In the genomic region with DNA sequence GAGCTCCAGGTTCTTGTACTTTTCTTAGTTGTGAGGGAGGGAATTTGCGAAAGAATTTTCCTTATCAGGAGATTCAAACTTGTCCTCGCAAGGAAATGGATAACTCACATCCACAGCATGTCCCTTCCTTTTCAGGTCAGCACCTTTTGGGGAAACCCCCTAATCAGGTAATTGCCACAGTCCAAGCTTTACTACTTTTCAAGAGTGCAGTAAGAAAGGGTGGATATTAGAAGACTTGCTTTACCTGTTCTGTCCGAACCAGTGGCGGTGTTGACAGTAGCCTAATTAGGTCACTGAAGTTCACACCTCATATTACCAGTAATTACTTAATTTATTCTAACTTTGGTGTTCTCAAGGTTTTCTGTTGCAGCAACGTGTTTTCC, we compare ENCODE assay signal across 9 cellular contexts. TPM values are rescaled to one million over a fixed set of nuclear protein-coding genes. Genes with fewer than 3 reads are reported as not detected.
DNase-seq lines count a peak whose midpoint lies in the region; ATAC-seq and TF ChIP-seq lines count a peak whose summit lies in the region.
"Had no signal": no experiment of that assay in that cellular context is flagged by ENCODE, and none has a peak within 500 bp of the region (broad histone marks: within the 10 kb centered on the region; RNA-seq: fewer than 3 reads in every experiment).

No MANE protein-coding gene starts in this region.

- DNase-seq in Caco-2 = no peak
- no peak for DNase-seq in astrocyte of the cerebellum (ENCODE audit: low read depth)
- no peak for DNase-seq in type B pancreatic cell (ENCODE audit: extremely low spot score, unreplicated experiment)
- no peak for DNase-seq in inferior parietal cortex (ENCODE audit: extremely low spot score)
- DNase-seq in EL = no peak

- in situ Hi-C loops in astrocyte of the cerebellum (cut with HindIII; ENCODE audit: low sequenced_read_pairs) = no loop called here

- intact Hi-C loops in Caco-2 (cut with micrococcal nuclease; ENCODE audit: unreplicated experiment) = loop anchor here (1.0 kb wide), 1 partner anchor 16 kb away; no protein-coding TSS in a partner anchor

- H3K9ac ChIP-seq in liver (ENCODE audit: low read depth in 1 of 2, low read length in 2 of 2) = peak overlapping the region; percentile 49 to 70

- H3K4me3 ChIP-seq in Caco-2 (ENCODE audit: low read depth, low read length) = peak overlapping the region; percentile 90
- H3K4me3 ChIP-seq in astrocyte of the cerebellum (ENCODE audit: low read depth, low read length) = peak overlapping the region; percentile 87
- peak overlapping the region; percentile 77 to 91 (median 81) for H3K4me3 ChIP-seq in liver (ENCODE audit: low read depth in 1 of 3, low read length in 3 of 3)

- POLR2A ChIA-PET in Caco-2 (lab: Charles Lee) = interaction anchor here (0.6 kb wide), 1 partner anchor 446 kb away, joined by 3 read pairs; no protein-coding TSS in a partner anchor

- H3K27ac ChIP-seq in liver (ENCODE audit: low read depth in 1 of 2, low read length in 2 of 2) = peak overlapping the region; percentile 71

- H3K27me3 Mint-ChIP-seq in Caco-2 (ENCODE audit: insufficient read depth, unreplicated experiment) (no peaks in the 10 kb centered on the region), type B pancreatic cell (no peaks in the 10 kb centered on the region)

- peak overlapping the region; percentile 70 for H3K27ac Mint-ChIP-seq in Caco-2 (ENCODE audit: unreplicated experiment)
- peak overlapping the region; percentile 73 for H3K27ac Mint-ChIP-seq in type B pancreatic cell

- H3K9me3 Mint-ChIP-seq in Caco-2 (ENCODE audit: unreplicated experiment) (peaks cover 9% of the 10 kb centered on the region), type B pancreatic cell (no peaks in the 10 kb centered on the region)

- WGBS in liver = 4% methylated on average over 5 of the region's 5 CpGs

- H3K36me3 Mint-ChIP-seq in Caco-2 (ENCODE audit: insufficient read depth, unreplicated experiment) (peaks cover 12% of the 10 kb centered on the region), type B pancreatic cell (peaks cover under 1% of the 10 kb centered on the region)

- no peak for TF ChIP-seq RAD21 in liver (IDR thresholded peaks at IDR 0.05)

- ATAC-seq in GM21367 (IDR thresholded peaks at IDR 0.05; ENCODE audit: unreplicated experiment) (peak; percentile 14), HG03571 (IDR thresholded peaks at IDR 0.05; ENCODE audit: unreplicated experiment) (peak; percentile 8)

- no peaks in the 10 kb centered on the region; the same call in 1 of the 2 replicates for H3K9me3 ChIP-seq in Caco-2
- no peaks in the 10 kb centered on the region for H3K9me3 ChIP-seq in liver (ENCODE audit: control insufficient read depth in 4 of 4, low read length in 3 of 4)

- H3K4me1 ChIP-seq in Caco-2 = 0 out of 2 replicates have a peak, but pooled peaks cover 12% of the 10 kb centered on the region
- peaks cover 3 to 19% (median 13%) of the 10 kb centered on the region in 4 donors for H3K4me1 ChIP-seq in liver (ENCODE audit: control insufficient read depth in 4 of 4, insufficient read depth in 4 of 4, low read length in 3 of 4)

- H3K36me3 ChIP-seq in Caco-2 (ENCODE audit: control insufficient read depth, insufficient read depth, low read length) (no peaks in the 10 kb centered on the region), liver (ENCODE audit: control insufficient read depth in 4 of 4, insufficient read depth in 3 of 4, low read depth in 1 of 4, low read length in 3 of 4) (no peaks in the 10 kb centered on the region)

- CTCF ChIA-PET in Caco-2 (lab: Charles Lee) = no interaction called here

- TSS peak; percentile 40 for BruUV-seq in Caco-2 (replicated peaks; lab: Mats Ljungman, UMichigan)

- H3K27me3 ChIP-seq in Caco-2 (replicated peaks; ENCODE audit: control insufficient read depth, insufficient read depth, low read length) (no peaks in the 10 kb centered on the region), liver (ENCODE audit: control insufficient read depth in 4 of 4, insufficient read depth in 4 of 4, low read length in 3 of 4) (no peaks in the 10 kb centered on the region)

- TF ChIP-seq CTCF in Caco-2 (IDR thresholded peaks at IDR 0.05; ENCODE audit: insufficient read depth in 1 of 2, low read depth in 1 of 2, low read length in 1 of 2, severe bottlenecking in 1 of 2, unreplicated experiment in 1 of 2) (no peak), astrocyte of the cerebellum (IDR thresholded peaks at IDR 0.05; ENCODE audit: low read depth, low read length, missing control alignments) (no peak), liver (IDR thresholded peaks at IDR 0.05; ENCODE audit: low read depth, low read length, missing input control) (no peak), type B pancreatic cell (conservative IDR thresholded peaks at IDR 0.05) (no peak)

- H3K4me3 Mint-ChIP-seq in Caco-2 (ENCODE audit: unreplicated experiment) (peak overlapping the region; percentile 89), type B pancreatic cell (peak overlapping the region; percentile 98)

- H3K4me1 Mint-ChIP-seq in Caco-2 (ENCODE audit: low read depth, unreplicated experiment) (peaks cover 9% of the 10 kb centered on the region), type B pancreatic cell (ENCODE audit: unreplicated experiment) (peaks cover 29% of the 10 kb centered on the region)

TF ChIP-seq in liver, 16 proteins besides CTCF, POLR2A, EP300 and RAD21:
- TF ChIP-seq RXRA (IDR thresholded peaks at IDR 0.05) (no peak), GABPA (IDR thresholded peaks at IDR 0.05 in 1 of 2, conservative IDR thresholded peaks at IDR 0.05 in 1 of 2) (no peak), EGR1 (IDR thresholded peaks at IDR 0.05; ENCODE audit: low read depth in 2 of 2) (no peak), SP1 (IDR thresholded peaks at IDR 0.05) (no peak), FOXA1 (IDR thresholded peaks at IDR 0.05) (no peak), YY1 (IDR thresholded peaks at IDR 0.05) (no peak)
- TF ChIP-seq, protein P1, sequence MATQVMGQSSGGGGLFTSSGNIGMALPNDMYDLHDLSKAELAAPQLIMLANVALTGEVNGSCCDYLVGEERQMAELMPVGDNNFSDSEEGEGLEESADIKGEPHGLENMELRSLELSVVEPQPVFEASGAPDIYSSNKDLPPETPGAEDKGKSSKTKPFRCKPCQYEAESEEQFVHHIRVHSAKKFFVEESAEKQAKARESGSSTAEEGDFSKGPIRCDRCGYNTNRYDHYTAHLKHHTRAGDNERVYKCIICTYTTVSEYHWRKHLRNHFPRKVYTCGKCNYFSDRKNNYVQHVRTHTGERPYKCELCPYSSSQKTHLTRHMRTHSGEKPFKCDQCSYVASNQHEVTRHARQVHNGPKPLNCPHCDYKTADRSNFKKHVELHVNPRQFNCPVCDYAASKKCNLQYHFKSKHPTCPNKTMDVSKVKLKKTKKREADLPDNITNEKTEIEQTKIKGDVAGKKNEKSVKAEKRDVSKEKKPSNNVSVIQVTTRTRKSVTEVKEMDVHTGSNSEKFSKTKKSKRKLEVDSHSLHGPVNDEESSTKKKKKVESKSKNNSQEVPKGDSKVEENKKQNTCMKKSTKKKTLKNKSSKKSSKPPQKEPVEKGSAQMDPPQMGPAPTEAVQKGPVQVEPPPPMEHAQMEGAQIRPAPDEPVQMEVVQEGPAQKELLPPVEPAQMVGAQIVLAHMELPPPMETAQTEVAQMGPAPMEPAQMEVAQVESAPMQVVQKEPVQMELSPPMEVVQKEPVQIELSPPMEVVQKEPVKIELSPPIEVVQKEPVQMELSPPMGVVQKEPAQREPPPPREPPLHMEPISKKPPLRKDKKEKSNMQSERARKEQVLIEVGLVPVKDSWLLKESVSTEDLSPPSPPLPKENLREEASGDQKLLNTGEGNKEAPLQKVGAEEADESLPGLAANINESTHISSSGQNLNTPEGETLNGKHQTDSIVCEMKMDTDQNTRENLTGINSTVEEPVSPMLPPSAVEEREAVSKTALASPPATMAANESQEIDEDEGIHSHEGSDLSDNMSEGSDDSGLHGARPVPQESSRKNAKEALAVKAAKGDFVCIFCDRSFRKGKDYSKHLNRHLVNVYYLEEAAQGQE (IDR thresholded peaks at IDR 0.05) = no peak
- TF ChIP-seq, protein P2, sequence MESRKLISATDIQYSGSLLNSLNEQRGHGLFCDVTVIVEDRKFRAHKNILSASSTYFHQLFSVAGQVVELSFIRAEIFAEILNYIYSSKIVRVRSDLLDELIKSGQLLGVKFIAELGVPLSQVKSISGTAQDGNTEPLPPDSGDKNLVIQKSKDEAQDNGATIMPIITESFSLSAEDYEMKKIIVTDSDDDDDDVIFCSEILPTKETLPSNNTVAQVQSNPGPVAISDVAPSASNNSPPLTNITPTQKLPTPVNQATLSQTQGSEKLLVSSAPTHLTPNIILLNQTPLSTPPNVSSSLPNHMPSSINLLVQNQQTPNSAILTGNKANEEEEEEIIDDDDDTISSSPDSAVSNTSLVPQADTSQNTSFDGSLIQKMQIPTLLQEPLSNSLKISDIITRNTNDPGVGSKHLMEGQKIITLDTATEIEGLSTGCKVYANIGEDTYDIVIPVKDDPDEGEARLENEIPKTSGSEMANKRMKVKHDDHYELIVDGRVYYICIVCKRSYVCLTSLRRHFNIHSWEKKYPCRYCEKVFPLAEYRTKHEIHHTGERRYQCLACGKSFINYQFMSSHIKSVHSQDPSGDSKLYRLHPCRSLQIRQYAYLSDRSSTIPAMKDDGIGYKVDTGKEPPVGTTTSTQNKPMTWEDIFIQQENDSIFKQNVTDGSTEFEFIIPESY (IDR thresholded peaks at IDR 0.05) = no peak

RNA-seq across cellular contexts. Expression of a gene that starts 6.7 kb away (rescaled TPM):
- not detected in 2 replicates for total RNA-seq in Caco-2 (2022)
- total RNA-seq in liver = under 1 TPM in 1 of 2 donors, not detected in 1; 0.08 TPM
- not detected for polyA plus RNA-seq in liver
- 0.17 TPM in 1 of 2 replicates, not detected in the other for total RNA-seq in type B pancreatic cell (ENCODE audit: low replicate concordance)
- total RNA-seq: RPMI7951 had no signal
